Comparison of ENCODE assay signal across 14 cellular contexts in the genomic region with DNA sequence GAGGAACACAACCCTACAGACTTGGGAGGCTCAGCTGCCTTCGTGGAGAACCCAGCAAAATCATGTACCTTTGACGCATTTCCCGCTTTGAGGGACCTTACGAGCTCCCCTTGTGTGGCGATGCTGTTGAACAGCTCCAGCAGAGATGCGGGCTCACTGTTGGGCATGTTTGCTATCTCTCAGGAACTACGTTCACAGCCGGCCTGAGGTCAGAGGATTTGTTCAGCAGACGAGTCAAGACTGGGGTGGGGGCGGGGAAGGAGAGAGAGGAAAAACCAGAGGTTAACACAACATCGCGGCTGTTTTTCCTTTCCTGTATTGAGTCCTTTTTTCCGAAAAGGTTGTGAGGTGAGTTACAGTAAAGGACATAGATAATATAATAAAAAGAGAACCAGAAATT. TPM values are rescaled to one million over a fixed set of nuclear protein-coding genes. Genes with fewer than 3 reads are reported as not detected.
DNase-seq lines count a peak whose midpoint lies in the region; ATAC-seq and TF ChIP-seq lines count a peak whose summit lies in the region.
"Had no signal": no experiment of that assay in that cellular context is flagged by ENCODE, and none has a peak within 500 bp of the region (broad histone marks: within the 10 kb centered on the region; RNA-seq: fewer than 3 reads in every experiment).

No MANE protein-coding gene starts in this region.

- CTCF ChIA-PET in activated CD8-positive, alpha-beta memory T cell treated with anti-CD3 and anti-CD28 coated beads, Interleukin-2, amount 10 ng/mL, durations not matched to agents 7 days and 5 days (lab: Charles Lee) = no interaction called here

- H3K36me3 Mint-ChIP-seq in activated CD8-positive, alpha-beta memory T cell treated with anti-CD3 and anti-CD28 coated beads, Interleukin-2, amount 10 ng/mL, durations not matched to agents 7 days and 5 days = peaks cover 77% of the 10 kb centered on the region
- H3K36me3 Mint-ChIP-seq in CD14-positive monocyte (peaks cover 86 to 97% of the 10 kb centered on the region in 2 donors), endothelial cell (ENCODE audit: low read depth, unreplicated experiment) (peaks cover 37% of the 10 kb centered on the region)
- peaks cover 100% of the 10 kb centered on the region for H3K36me3 Mint-ChIP-seq in activated T-helper 17 cell treated with anti-CD3 and anti-CD28 coated beads, Interleukin-2, amount 50 U/mL, for 72 hours (ENCODE audit: low read depth)

- H3K9me3 Mint-ChIP-seq in activated CD8-positive, alpha-beta memory T cell treated with anti-CD3 and anti-CD28 coated beads, Interleukin-2, amount 10 ng/mL, durations not matched to agents 7 days and 5 days (ENCODE audit: low read depth) = no peaks in the 10 kb centered on the region
- H3K9me3 Mint-ChIP-seq in CD14-positive monocyte (no peaks in the 10 kb centered on the region), endothelial cell (ENCODE audit: unreplicated experiment) (peaks cover 3% of the 10 kb centered on the region)
- no peaks in the 10 kb centered on the region for H3K9me3 Mint-ChIP-seq in activated T-helper 17 cell treated with anti-CD3 and anti-CD28 coated beads, Interleukin-2, amount 50 U/mL, for 72 hours

- no peak overlapping the region for H3K4me3 Mint-ChIP-seq in activated CD8-positive, alpha-beta memory T cell treated with anti-CD3 and anti-CD28 coated beads, Interleukin-2, amount 10 ng/mL, durations not matched to agents 7 days and 5 days
- no peak overlapping the region for H3K4me3 Mint-ChIP-seq in CD14-positive monocyte
- peak overlapping the region; percentile 87 for H3K4me3 Mint-ChIP-seq in activated T-helper 17 cell treated with anti-CD3 and anti-CD28 coated beads, Interleukin-2, amount 50 U/mL, for 72 hours
- peak overlapping the region; percentile 54 for H3K4me3 Mint-ChIP-seq in endothelial cell (ENCODE audit: unreplicated experiment)

- ATAC-seq in activated CD8-positive, alpha-beta memory T cell treated with anti-CD3 and anti-CD28 coated beads, Interleukin-2, amount 10 ng/mL, durations not matched to agents 7 days and 5 days = no peak
- peak; percentile 10 for ATAC-seq in activated T-helper 17 cell treated with anti-CD3 and anti-CD28 coated beads, Interleukin-2, amount 50 U/mL, for 72 hours (replicated peaks)
- ATAC-seq in HG03571 (IDR thresholded peaks at IDR 0.05; ENCODE audit: unreplicated experiment) (no peak), GM18498 (IDR thresholded peaks at IDR 0.05; ENCODE audit: unreplicated experiment) (no peak)

- intact Hi-C loops in CD14-positive monocyte (cut with micrococcal nuclease) = no loop called here

- H3K27ac Mint-ChIP-seq in activated CD8-positive, alpha-beta memory T cell treated with anti-CD3 and anti-CD28 coated beads, Interleukin-2, amount 10 ng/mL, durations not matched to agents 7 days and 5 days = peak overlapping the region; percentile 41
- H3K27ac Mint-ChIP-seq in CD14-positive monocyte (peak overlapping the region in 3 of 7 donors; percentile 28 to 68 (median 61)), endothelial cell (ENCODE audit: unreplicated experiment) (peak overlapping the region; percentile 82)
- H3K27ac Mint-ChIP-seq in activated T-helper 17 cell treated with anti-CD3 and anti-CD28 coated beads, Interleukin-2, amount 50 U/mL, for 72 hours = peak overlapping the region; percentile 70

- peaks cover 72% of the 10 kb centered on the region for H3K4me1 Mint-ChIP-seq in activated CD8-positive, alpha-beta memory T cell treated with anti-CD3 and anti-CD28 coated beads, Interleukin-2, amount 10 ng/mL, durations not matched to agents 7 days and 5 days
- peaks cover 31% of the 10 kb centered on the region for H3K4me1 Mint-ChIP-seq in CD14-positive monocyte
- H3K4me1 Mint-ChIP-seq in activated T-helper 17 cell treated with anti-CD3 and anti-CD28 coated beads, Interleukin-2, amount 50 U/mL, for 72 hours = peaks cover 42% of the 10 kb centered on the region
- peaks cover 61% of the 10 kb centered on the region for H3K4me1 Mint-ChIP-seq in endothelial cell (ENCODE audit: unreplicated experiment)

- H3K27me3 Mint-ChIP-seq in activated CD8-positive, alpha-beta memory T cell treated with anti-CD3 and anti-CD28 coated beads, Interleukin-2, amount 10 ng/mL, durations not matched to agents 7 days and 5 days = no peaks in the 10 kb centered on the region
- H3K27me3 Mint-ChIP-seq in CD14-positive monocyte (ENCODE audit: low read depth in 3 of 3) (no peaks in the 10 kb centered on the region), endothelial cell (ENCODE audit: unreplicated experiment) (peaks cover 6% of the 10 kb centered on the region)
- no peaks in the 10 kb centered on the region for H3K27me3 Mint-ChIP-seq in activated T-helper 17 cell treated with anti-CD3 and anti-CD28 coated beads, Interleukin-2, amount 50 U/mL, for 72 hours

- TF ChIP-seq CTCF in CD14-positive monocyte (IDR thresholded peaks at IDR 0.05) (no peak), endothelial cell (IDR thresholded peaks at IDR 0.05; ENCODE audit: unreplicated experiment) (no peak)

- no peak for DNase-seq in activated CD8-positive, alpha-beta memory T cell treated with anti-CD3 and anti-CD28 coated beads, Interleukin-2, amount 10 ng/mL, durations not matched to agents 7 days and 5 days
- no peak for DNase-seq in activated CD8-positive, alpha-beta memory T cell treated with anti-CD3 and anti-CD28 coated beads for 24 hours
- DNase-seq in CD14-positive monocyte (ENCODE audit: low spot score) = peak; percentile 5
- DNase-seq in endothelial cell (ENCODE audit: low spot score) = no peak
- no peak for DNase-seq in NCI-H524 treated with DMSO at 0.1 percent for 48 hours (lab: John Stamatoyannopoulos, UW)
- DNase-seq: C1 segment of cervical spinal cord, MG63, NCI-H1092 treated with DMSO at 0.1 percent for 48 hours, NCI-H1694 treated with DMSO at 0.1 percent for 48 hours had no signal

RNA-seq across cellular contexts. Expression of a gene that starts 7.3 kb away (rescaled TPM):
- total RNA-seq in activated CD8-positive, alpha-beta memory T cell treated with anti-CD3 and anti-CD28 coated beads, Interleukin-2, amount 10 ng/mL, durations not matched to agents 7 days and 5 days = 1 to 10 TPM; 8.1 to 9.5 TPM
- 10 to 100 TPM; 10.2 to 12.8 TPM for polyA plus RNA-seq in CD14-positive monocyte
- total RNA-seq in activated T-helper 17 cell treated with anti-CD3 and anti-CD28 coated beads, Interleukin-2, amount 50 U/mL, for 72 hours = 1 to 10 TPM; 3.4 to 5.1 TPM
- total RNA-seq in endothelial cell (ENCODE audit: unreplicated experiment) = 14.2 TPM

RNA-seq across cellular contexts. Expression of a gene that starts 45.9 kb away (rescaled TPM):
- not detected for total RNA-seq in activated CD8-positive, alpha-beta memory T cell treated with anti-CD3 and anti-CD28 coated beads, Interleukin-2, amount 10 ng/mL, durations not matched to agents 7 days and 5 days
- not detected for polyA plus RNA-seq in CD14-positive monocyte
- not detected for total RNA-seq in activated T-helper 17 cell treated with anti-CD3 and anti-CD28 coated beads, Interleukin-2, amount 50 U/mL, for 72 hours
- not detected for total RNA-seq in endothelial cell (ENCODE audit: unreplicated experiment)
- total RNA-seq: A172, H1 had no signal
- polyA plus RNA-seq: H1 had no signal

Comparison
In these comparisons a context has a peak if more than half of its experiments do, and no peak if none do; other contexts are left out.
1. H3K4me3 Mint-ChIP-seq: peak in activated T-helper 17 cell treated with anti-CD3 and anti-CD28 coated beads, Interleukin-2, amount 50 U/mL, for 72 hours (single experiment) and endothelial cell (single experiment); none in activated CD8-positive, alpha-beta memory T cell treated with anti-CD3 and anti-CD28 coated beads, Interleukin-2, amount 10 ng/mL, durations not matched to agents 7 days and 5 days (single experiment) and CD14-positive monocyte (0 of 2).